ENCODE assay signal across 14 cellular contexts in genomic region chr1:167500283-167500860, GRCh38. TPM values are rescaled to one million over a fixed set of nuclear protein-coding genes. Genes with fewer than 3 reads are reported as not detected.
DNase-seq lines count a peak whose midpoint lies in the region; ATAC-seq, FAIRE-seq and TF ChIP-seq lines count a peak whose summit lies in the region.
"Had no signal": no experiment of that assay in that cellular context is flagged by ENCODE, and none has a peak within 500 bp of the region (broad histone marks: within the 10 kb centered on the region; RNA-seq: fewer than 3 reads in every experiment).

No MANE protein-coding gene starts in this region.

- H3K9ac ChIP-seq in HepG2 (ENCODE audit: insufficient read depth, low read depth, low read length): no peak overlapping the region

- no peak for TF ChIP-seq EP300 in HepG2 (IDR thresholded peaks at IDR 0.05; ENCODE audit: low read depth in 2 of 2, low read length in 2 of 2)
- no peak for TF ChIP-seq EP300 in HepG2 (CRISPR knock-in tag; IDR thresholded peaks at IDR 0.05; ENCODE audit: borderline replicate concordance)

- no peak for DNase-seq in activated CD4-positive, alpha-beta T cell treated with anti-CD3 and anti-CD28 coated beads, Interleukin-2, amount 10 ng/mL, durations not matched to agents 24 days and 14 days
- no peak for DNase-seq in activated CD4-positive, alpha-beta T cell treated with anti-CD3 and anti-CD28 coated beads for 1 hour
- DNase-seq in activated CD4-positive, alpha-beta memory T cell treated with anti-CD3 and anti-CD28 coated beads for 36 hours: no peak
- no peak for DNase-seq in stimulated activated naive B cell treated with anti-CD40 and anti-IgM and Interleukin-4, amounts not matched to agents 10 μg/mL and 1 μg/mL and 100 μg/mL, for 72 hours
- DNase-seq in progenitor cell of endocrine pancreas (ENCODE audit: low spot score, unreplicated experiment) (no peak), HepG2 (ENCODE audit: low spot score) (no peak), upper lobe of right lung (no peak)
- DNase-seq: left ventricle myocardium superior, sigmoid colon had no signal

- no peak overlapping the region for H2AFZ ChIP-seq in HepG2 (ENCODE audit: low read length)

- TF ChIP-seq POLR2A in HepG2 (IDR thresholded peaks at IDR 0.05; ENCODE audit: insufficient read depth in 1 of 2, low read depth in 2 of 2, low read length in 2 of 2): no peak

- H3K36me3 ChIP-seq in HepG2 (replicated peaks in 1 of 2; ENCODE audit: control insufficient read depth in 1 of 2, insufficient read depth in 2 of 2, low read length in 2 of 2) (no peaks in the 10 kb centered on the region), upper lobe of right lung (no peaks in the 10 kb centered on the region)
- H3K36me3 ChIP-seq: sigmoid colon, transverse colon had no signal

- peak; percentile 50 for ATAC-seq in GM21576 (IDR thresholded peaks at IDR 0.05; ENCODE audit: unreplicated experiment)
- ATAC-seq in stimulated activated naive B cell treated with anti-CD40 and anti-IgM and Interleukin-4, amounts not matched to agents 10 μg/mL and 1 μg/mL and 100 μg/mL, for 72 hours (replicated peaks): peak; percentile 29 to 49
- no peak for ATAC-seq in HepG2
- no peak for ATAC-seq in upper lobe of right lung
- ATAC-seq: left ventricle myocardium superior had no signal

- no TSS peak for BruUV-seq in HepG2 (replicated peaks; lab: Mats Ljungman, UMichigan)

- H3K79me2 ChIP-seq in HepG2 (ENCODE audit: insufficient read depth, low read length): no peaks in the 10 kb centered on the region

- no peak for TF ChIP-seq RAD21 in HepG2 (CRISPR knock-in tag; IDR thresholded peaks at IDR 0.05)

- H3K27ac Mint-ChIP-seq in activated CD4-positive, alpha-beta T cell treated with anti-CD3 and anti-CD28 coated beads, Interleukin-2, amount 10 ng/mL, durations not matched to agents 24 days and 14 days: peak overlapping the region; percentile 95
- peak overlapping the region; percentile 87 for H3K27ac Mint-ChIP-seq in activated CD4-positive, alpha-beta memory T cell treated with anti-CD3 and anti-CD28 coated beads for 36 hours
- H3K27ac Mint-ChIP-seq in stimulated activated naive B cell treated with anti-CD40 and anti-IgM and Interleukin-4, amounts not matched to agents 10 μg/mL and 1 μg/mL and 100 μg/mL, for 72 hours: no peak overlapping the region
- no peak overlapping the region for H3K27ac Mint-ChIP-seq in progenitor cell of endocrine pancreas

- H3K36me3 Mint-ChIP-seq in activated CD4-positive, alpha-beta T cell treated with anti-CD3 and anti-CD28 coated beads, Interleukin-2, amount 10 ng/mL, durations not matched to agents 24 days and 14 days (ENCODE audit: low read depth): peaks cover 71% of the 10 kb centered on the region
- H3K36me3 Mint-ChIP-seq in activated CD4-positive, alpha-beta memory T cell treated with anti-CD3 and anti-CD28 coated beads for 36 hours: peaks cover 19% of the 10 kb centered on the region
- no peaks in the 10 kb centered on the region for H3K36me3 Mint-ChIP-seq in stimulated activated naive B cell treated with anti-CD40 and anti-IgM and Interleukin-4, amounts not matched to agents 10 μg/mL and 1 μg/mL and 100 μg/mL, for 72 hours
- no peaks in the 10 kb centered on the region for H3K36me3 Mint-ChIP-seq in progenitor cell of endocrine pancreas (ENCODE audit: insufficient read depth)

- H3K9me3 ChIP-seq in HepG2 (ENCODE audit: low read length) (no peaks in the 10 kb centered on the region), upper lobe of right lung (no peaks in the 10 kb centered on the region)
- H3K9me3 ChIP-seq: sigmoid colon, transverse colon had no signal

- H3K4me3 ChIP-seq in HepG2 (replicated peaks in 1 of 3; ENCODE audit: insufficient read depth in 1 of 3, low read depth in 2 of 3, low read length in 3 of 3) (no peak overlapping the region), upper lobe of right lung (no peak overlapping the region)
- H3K4me3 ChIP-seq: sigmoid colon, transverse colon had no signal

- H3K4me1 ChIP-seq in HepG2 (ENCODE audit: insufficient read depth, low read length) (no peaks in the 10 kb centered on the region), upper lobe of right lung (no peaks in the 10 kb centered on the region)
- H3K4me1 ChIP-seq: sigmoid colon, transverse colon had no signal

- no peaks in the 10 kb centered on the region for H3K9me3 Mint-ChIP-seq in activated CD4-positive, alpha-beta T cell treated with anti-CD3 and anti-CD28 coated beads, Interleukin-2, amount 10 ng/mL, durations not matched to agents 24 days and 14 days
- H3K9me3 Mint-ChIP-seq in activated CD4-positive, alpha-beta memory T cell treated with anti-CD3 and anti-CD28 coated beads for 36 hours: no peaks in the 10 kb centered on the region
- no peaks in the 10 kb centered on the region for H3K9me3 Mint-ChIP-seq in stimulated activated naive B cell treated with anti-CD40 and anti-IgM and Interleukin-4, amounts not matched to agents 10 μg/mL and 1 μg/mL and 100 μg/mL, for 72 hours
- no peaks in the 10 kb centered on the region for H3K9me3 Mint-ChIP-seq in progenitor cell of endocrine pancreas (ENCODE audit: low read depth)
- H3K9me3 Mint-ChIP-seq: neural crest cell had no signal

- peaks cover 93% of the 10 kb centered on the region for H3K4me1 Mint-ChIP-seq in activated CD4-positive, alpha-beta T cell treated with anti-CD3 and anti-CD28 coated beads, Interleukin-2, amount 10 ng/mL, durations not matched to agents 24 days and 14 days
- peaks cover 99% of the 10 kb centered on the region for H3K4me1 Mint-ChIP-seq in activated CD4-positive, alpha-beta memory T cell treated with anti-CD3 and anti-CD28 coated beads for 36 hours (ENCODE audit: low read depth)
- H3K4me1 Mint-ChIP-seq in stimulated activated naive B cell treated with anti-CD40 and anti-IgM and Interleukin-4, amounts not matched to agents 10 μg/mL and 1 μg/mL and 100 μg/mL, for 72 hours: peaks cover 23 to 38% of the 10 kb centered on the region in 2 donors
- peaks cover 3% of the 10 kb centered on the region for H3K4me1 Mint-ChIP-seq in progenitor cell of endocrine pancreas (ENCODE audit: low read depth)

- POLR2A ChIA-PET in activated CD4-positive, alpha-beta memory T cell treated with anti-CD3 and anti-CD28 coated beads for 36 hours (lab: Charles Lee): interaction anchor here (0.9 to 6.2 kb wide), 10 partner anchors 10 to 280 kb away, joined by 3 to 115 read pairs (median 6); partner anchors contain the start of genes CD247 and POU2F1
- POLR2A ChIA-PET in HepG2 (lab: Yijun Ruan, JAX): no interaction called here

- TF ChIP-seq CTCF in progenitor cell of endocrine pancreas (IDR thresholded peaks at IDR 0.05; ENCODE audit: unreplicated experiment) (no peak), HepG2 (CRISPR knock-in tag; IDR thresholded peaks at IDR 0.05) (no peak), upper lobe of right lung (IDR thresholded peaks at IDR 0.05) (no peak)

- intact Hi-C loops in activated CD4-positive, alpha-beta T cell treated with anti-CD3 and anti-CD28 coated beads, Interleukin-2, amount 10 ng/mL, durations not matched to agents 24 days and 14 days (cut with micrococcal nuclease): loop anchor here (1.0 kb wide), 3 partner anchors 8 to 26 kb away; no protein-coding TSS in a partner anchor
- intact Hi-C loops in activated CD4-positive, alpha-beta memory T cell treated with anti-CD3 and anti-CD28 coated beads for 36 hours (cut with micrococcal nuclease): loop anchor here (1.0 to 5.0 kb wide), 3 partner anchors 8 to 278 kb away; partner anchors contain the start of gene POU2F1
- intact Hi-C loops in HepG2 (cut with micrococcal nuclease; ENCODE audit: unreplicated experiment) (no loop called here), upper lobe of right lung (cut with DNase I) (no loop called here)

- H3K27me3 Mint-ChIP-seq in activated CD4-positive, alpha-beta T cell treated with anti-CD3 and anti-CD28 coated beads, Interleukin-2, amount 10 ng/mL, durations not matched to agents 24 days and 14 days: no peaks in the 10 kb centered on the region
- H3K27me3 Mint-ChIP-seq in activated CD4-positive, alpha-beta memory T cell treated with anti-CD3 and anti-CD28 coated beads for 36 hours: no peaks in the 10 kb centered on the region
- H3K27me3 Mint-ChIP-seq in stimulated activated naive B cell treated with anti-CD40 and anti-IgM and Interleukin-4, amounts not matched to agents 10 μg/mL and 1 μg/mL and 100 μg/mL, for 72 hours: peaks cover 49 to 53% of the 10 kb centered on the region in 2 donors
- peaks cover 30% of the 10 kb centered on the region for H3K27me3 Mint-ChIP-seq in progenitor cell of endocrine pancreas

- no peak overlapping the region for H3K27ac ChIP-seq in HepG2 (ENCODE audit: extremely low read length, insufficient read depth, low read length)
- H3K27ac ChIP-seq in upper lobe of right lung: no peak overlapping the region
- H3K27ac ChIP-seq: epithelial cell of prostate, sigmoid colon, transverse colon had no signal

- H3K27me3 ChIP-seq in HepG2 (ENCODE audit: control insufficient read depth in 1 of 2, insufficient read depth in 2 of 2, low read length in 2 of 2) (peaks cover 6 to 53% of the 10 kb centered on the region in 2 experiments; a peak in 3 of 5 replicates), upper lobe of right lung (no peaks in the 10 kb centered on the region)
- H3K27me3 ChIP-seq: sigmoid colon, transverse colon had no signal

- in situ Hi-C loops in HepG2 (cut with HindIII; ENCODE audit: extremely low pct_ligation_motif_present, low pct_unique_long_range_greater_than_20kb): no loop called here

- FAIRE-seq in HepG2 (lab: Jason Lieb, UNC): no peak
- FAIRE-seq: RCC 7860 had no signal

- WGBS in HepG2 (ENCODE audit: low lambda C conversion rate): 25% methylated on average over 4 of the region's 4 CpGs

- H3K4me3 Mint-ChIP-seq in activated CD4-positive, alpha-beta T cell treated with anti-CD3 and anti-CD28 coated beads, Interleukin-2, amount 10 ng/mL, durations not matched to agents 24 days and 14 days: peak overlapping the region; percentile 76
- peak overlapping the region; percentile 64 for H3K4me3 Mint-ChIP-seq in activated CD4-positive, alpha-beta memory T cell treated with anti-CD3 and anti-CD28 coated beads for 36 hours
- H3K4me3 Mint-ChIP-seq in stimulated activated naive B cell treated with anti-CD40 and anti-IgM and Interleukin-4, amounts not matched to agents 10 μg/mL and 1 μg/mL and 100 μg/mL, for 72 hours: no peak overlapping the region
- no peak overlapping the region for H3K4me3 Mint-ChIP-seq in progenitor cell of endocrine pancreas (ENCODE audit: low read depth)
- H3K4me3 Mint-ChIP-seq: neural crest cell had no signal

- CTCF ChIA-PET in activated CD4-positive, alpha-beta memory T cell treated with anti-CD3 and anti-CD28 coated beads for 36 hours (lab: Charles Lee): interaction anchor here (0.8 to 5.9 kb wide), 15 partner anchors 10 to 280 kb away, joined by 3 to 60 read pairs (median 5); partner anchors contain the start of genes CD247 and POU2F1
- CTCF ChIA-PET in HepG2 (lab: Yijun Ruan, JAX; ENCODE audit: low intra/inter-chr PET ratio, low total read pairs): no interaction called here

- H3K4me2 ChIP-seq in HepG2 (ENCODE audit: low read depth, low read length): no peak overlapping the region

- H4K20me1 ChIP-seq in HepG2 (ENCODE audit: insufficient read depth, low read length): no peaks in the 10 kb centered on the region

RNA-seq across cellular contexts. Expression of gene CD247, which starts 18.0 kb away (rescaled TPM):
- 183 and 186 TPM in 2 replicates for total RNA-seq in activated CD4-positive, alpha-beta T cell treated with anti-CD3 and anti-CD28 coated beads, Interleukin-2, amount 10 ng/mL, durations not matched to agents 24 days and 14 days
- 100 to 1,000 TPM; 105 to 114 TPM for total RNA-seq in activated CD4-positive, alpha-beta memory T cell treated with anti-CD3 and anti-CD28 coated beads for 36 hours
- total RNA-seq in progenitor cell of endocrine pancreas: not detected in 2 replicates
- 0.20 and 0.25 TPM in 2 replicates for total RNA-seq in HepG2 (2016; rRNA removed; fragmentation: Illumina TruSeq; extraction: Trizol)
- not detected in 2 replicates for total RNA-seq in HepG2 (2016; cell fraction: cytosol; rRNA removed; fragmentation: Illumina TruSeq; extraction: Trizol; ENCODE audit: low read depth)
- total RNA-seq in HepG2 (2016; cell fraction: insoluble cytoplasmic fraction; rRNA removed; fragmentation: Illumina TruSeq; extraction: Trizol): not detected in 2 replicates
- 0.38 and 0.43 TPM in 2 replicates for total RNA-seq in HepG2 (2016; cell fraction: membrane; rRNA removed; fragmentation: Illumina TruSeq; extraction: Trizol)
- total RNA-seq in HepG2 (2016; cell fraction: nucleus; rRNA removed; fragmentation: Illumina TruSeq; extraction: Trizol): not detected in 2 replicates
- not detected in 2 replicates for polyA plus RNA-seq in HepG2 (2011; rRNA removed)
- 0.03 TPM in 1 of 2 replicates, not detected in the other for polyA plus RNA-seq in HepG2 (2011; cell fraction: cytosol; rRNA removed)
- not detected in 2 replicates for polyA plus RNA-seq in HepG2 (2011; cell fraction: nucleus; rRNA removed)
- polyA plus RNA-seq in HepG2 (2012): not detected in 2 replicates
- not detected in 2 replicates for polyA plus RNA-seq in HepG2 (2016; cell fraction: cytosol; fragmentation: Illumina TruSeq; extraction: Trizol; ENCODE audit: low read depth)
- 0.22 TPM in 1 of 2 replicates, not detected in the other for polyA plus RNA-seq in HepG2 (2016; cell fraction: insoluble cytoplasmic fraction; fragmentation: Illumina TruSeq; extraction: Trizol; ENCODE audit: low read depth)
- polyA plus RNA-seq in HepG2 (2016; cell fraction: membrane; fragmentation: Illumina TruSeq; extraction: Trizol; ENCODE audit: low read depth): 0.16 and 0.26 TPM in 2 replicates
- not detected in 2 replicates for polyA plus RNA-seq in HepG2 (2016; cell fraction: nucleus; fragmentation: Illumina TruSeq; extraction: Trizol; ENCODE audit: insufficient read depth, low read depth)
- not detected in 2 replicates for polyA minus RNA-seq in HepG2 (2011; rRNA and poly(A)+ RNA removed; ENCODE audit: low replicate concordance)
- not detected in 2 replicates for polyA minus RNA-seq in HepG2 (2011; cell fraction: cytosol; rRNA and poly(A)+ RNA removed)
- not detected in 2 replicates for polyA minus RNA-seq in HepG2 (2011; cell fraction: nucleus; rRNA and poly(A)+ RNA removed)
- 8.9 TPM for total RNA-seq in upper lobe of right lung

RNA-seq across cellular contexts. Expression of gene CREG1, which starts 53.2 kb away (rescaled TPM):
- total RNA-seq in activated CD4-positive, alpha-beta T cell treated with anti-CD3 and anti-CD28 coated beads, Interleukin-2, amount 10 ng/mL, durations not matched to agents 24 days and 14 days: 12.3 and 13.6 TPM in 2 replicates
- total RNA-seq in activated CD4-positive, alpha-beta memory T cell treated with anti-CD3 and anti-CD28 coated beads for 36 hours: 10 to 100 TPM; 13.5 to 14.6 TPM
- total RNA-seq in progenitor cell of endocrine pancreas: 27.7 and 32.3 TPM in 2 replicates
- total RNA-seq in HepG2 (2016; rRNA removed; fragmentation: Illumina TruSeq; extraction: Trizol): 19.1 and 31.3 TPM in 2 replicates
- total RNA-seq in HepG2 (2016; cell fraction: cytosol; rRNA removed; fragmentation: Illumina TruSeq; extraction: Trizol; ENCODE audit: low read depth): 6.3 and 7.1 TPM in 2 replicates
- total RNA-seq in HepG2 (2016; cell fraction: insoluble cytoplasmic fraction; rRNA removed; fragmentation: Illumina TruSeq; extraction: Trizol): 20.2 and 31.0 TPM in 2 replicates
- total RNA-seq in HepG2 (2016; cell fraction: membrane; rRNA removed; fragmentation: Illumina TruSeq; extraction: Trizol): 17.5 and 18.6 TPM in 2 replicates
- total RNA-seq in HepG2 (2016; cell fraction: nucleus; rRNA removed; fragmentation: Illumina TruSeq; extraction: Trizol): 27.1 and 29.2 TPM in 2 replicates
- polyA plus RNA-seq in HepG2 (2011; rRNA removed): 26.9 and 33.5 TPM in 2 replicates
- polyA plus RNA-seq in HepG2 (2011; cell fraction: cytosol; rRNA removed): 20.8 and 24.3 TPM in 2 replicates
- polyA plus RNA-seq in HepG2 (2011; cell fraction: nucleus; rRNA removed): 9.6 and 10.2 TPM in 2 replicates
- 14.5 and 19.5 TPM in 2 replicates for polyA plus RNA-seq in HepG2 (2012)
- polyA plus RNA-seq in HepG2 (2016; cell fraction: cytosol; fragmentation: Illumina TruSeq; extraction: Trizol; ENCODE audit: low read depth): 8.7 and 10.1 TPM in 2 replicates
- 22.2 and 23.8 TPM in 2 replicates for polyA plus RNA-seq in HepG2 (2016; cell fraction: insoluble cytoplasmic fraction; fragmentation: Illumina TruSeq; extraction: Trizol; ENCODE audit: low read depth)
- polyA plus RNA-seq in HepG2 (2016; cell fraction: membrane; fragmentation: Illumina TruSeq; extraction: Trizol; ENCODE audit: low read depth): 17.6 and 19.0 TPM in 2 replicates
- 45.6 and 48.0 TPM in 2 replicates for polyA plus RNA-seq in HepG2 (2016; cell fraction: nucleus; fragmentation: Illumina TruSeq; extraction: Trizol; ENCODE audit: insufficient read depth, low read depth)
- polyA minus RNA-seq in HepG2 (2011; rRNA and poly(A)+ RNA removed; ENCODE audit: low replicate concordance): 8.0 and 38.3 TPM in 2 replicates
- 12.8 and 13.4 TPM in 2 replicates for polyA minus RNA-seq in HepG2 (2011; cell fraction: cytosol; rRNA and poly(A)+ RNA removed)
- polyA minus RNA-seq in HepG2 (2011; cell fraction: nucleus; rRNA and poly(A)+ RNA removed): 7.5 and 7.6 TPM in 2 replicates
- total RNA-seq in upper lobe of right lung: 171 TPM

Comparison
In these comparisons a context has a peak if more than half of its experiments do, and no peak if none do; other contexts are left out.
1. H3K27ac Mint-ChIP-seq: peak in activated CD4-positive, alpha-beta T cell treated with anti-CD3 and anti-CD28 coated beads, Interleukin-2, amount 10 ng/mL, durations not matched to agents 24 days and 14 days (single experiment) and activated CD4-positive, alpha-beta memory T cell treated with anti-CD3 and anti-CD28 coated beads for 36 hours (single experiment); none in stimulated activated naive B cell treated with anti-CD40 and anti-IgM and Interleukin-4, amounts not matched to agents 10 μg/mL and 1 μg/mL and 100 μg/mL, for 72 hours (single experiment) and progenitor cell of endocrine pancreas (single experiment).
2. H3K4me3 Mint-ChIP-seq: peak in activated CD4-positive, alpha-beta T cell treated with anti-CD3 and anti-CD28 coated beads, Interleukin-2, amount 10 ng/mL, durations not matched to agents 24 days and 14 days (single experiment) and activated CD4-positive, alpha-beta memory T cell treated with anti-CD3 and anti-CD28 coated beads for 36 hours (single experiment); none in stimulated activated naive B cell treated with anti-CD40 and anti-IgM and Interleukin-4, amounts not matched to agents 10 μg/mL and 1 μg/mL and 100 μg/mL, for 72 hours (0 of 2) and progenitor cell of endocrine pancreas (single experiment).
3. ATAC-seq: peak in GM21576 (single experiment) and stimulated activated naive B cell treated with anti-CD40 and anti-IgM and Interleukin-4, amounts not matched to agents 10 μg/mL and 1 μg/mL and 100 μg/mL, for 72 hours (2 of 2); none in HepG2 (single experiment) and upper lobe of right lung (single experiment).
4. RNA of gene CD247, which starts 18.0 kb away (total RNA-seq): 183 to 186 TPM in activated CD4-positive, alpha-beta T cell treated with anti-CD3 and anti-CD28 coated beads, Interleukin-2, amount 10 ng/mL, durations not matched to agents 24 days and 14 days and 105 to 114 TPM in activated CD4-positive, alpha-beta memory T cell treated with anti-CD3 and anti-CD28 coated beads for 36 hours; 8.9 TPM in upper lobe of right lung (single experiment), 0.20 to 0.43 TPM in HepG2 and not detected in progenitor cell of endocrine pancreas; every median in the first group is over 10 times any median in the second.
5. intact Hi-C loops: an anchor here in activated CD4-positive, alpha-beta T cell treated with anti-CD3 and anti-CD28 coated beads, Interleukin-2, amount 10 ng/mL, durations not matched to agents 24 days and 14 days (1.0 kb wide) and activated CD4-positive, alpha-beta memory T cell treated with anti-CD3 and anti-CD28 coated beads for 36 hours (1.0 to 5.0 kb wide); none called in HepG2 and upper lobe of right lung.